In the genomic region with DNA sequence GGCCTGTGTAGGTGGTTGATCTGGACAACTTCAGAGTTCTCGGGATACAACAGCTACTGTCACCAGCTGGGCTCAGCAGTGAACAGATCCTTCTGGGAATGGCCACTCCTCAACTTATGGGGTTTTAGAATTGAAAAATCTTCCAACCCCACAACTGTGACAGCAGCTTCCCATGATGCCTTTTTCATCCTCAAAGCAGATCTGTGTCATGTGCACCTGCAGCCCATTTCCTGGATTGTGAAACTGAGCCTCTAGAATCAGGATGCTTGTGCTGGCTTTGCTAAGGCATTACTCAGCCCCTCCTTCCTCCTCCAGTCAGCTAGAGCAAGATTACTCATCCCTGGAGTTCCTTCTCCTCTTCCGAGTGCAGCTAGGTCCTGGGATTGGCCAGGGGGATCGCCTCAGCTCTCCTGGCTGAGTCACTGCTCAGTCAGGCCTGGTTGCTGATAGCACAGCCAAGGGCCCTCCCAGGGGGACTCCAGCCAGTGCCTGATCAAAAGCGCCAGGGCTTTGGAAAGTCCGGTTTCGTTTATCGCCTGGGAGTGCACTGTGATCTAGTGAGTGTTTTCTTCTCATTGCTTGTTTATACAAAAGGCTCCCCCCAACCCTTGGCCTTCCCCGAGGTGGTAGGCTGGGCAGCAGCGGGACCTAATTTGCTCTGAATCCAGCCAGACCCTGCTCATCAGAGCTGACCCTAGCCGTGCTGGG, we compare ENCODE assay signal across 1 cellular context.
TF ChIP-seq lines count a peak whose summit lies in the region.

No MANE protein-coding gene starts in this region.

TF ChIP-seq in HepG2, 621 proteins besides CTCF, POLR2A, EP300 and RAD21 (continued from another document and continues in another):
- TF ChIP-seq, protein P1, sequence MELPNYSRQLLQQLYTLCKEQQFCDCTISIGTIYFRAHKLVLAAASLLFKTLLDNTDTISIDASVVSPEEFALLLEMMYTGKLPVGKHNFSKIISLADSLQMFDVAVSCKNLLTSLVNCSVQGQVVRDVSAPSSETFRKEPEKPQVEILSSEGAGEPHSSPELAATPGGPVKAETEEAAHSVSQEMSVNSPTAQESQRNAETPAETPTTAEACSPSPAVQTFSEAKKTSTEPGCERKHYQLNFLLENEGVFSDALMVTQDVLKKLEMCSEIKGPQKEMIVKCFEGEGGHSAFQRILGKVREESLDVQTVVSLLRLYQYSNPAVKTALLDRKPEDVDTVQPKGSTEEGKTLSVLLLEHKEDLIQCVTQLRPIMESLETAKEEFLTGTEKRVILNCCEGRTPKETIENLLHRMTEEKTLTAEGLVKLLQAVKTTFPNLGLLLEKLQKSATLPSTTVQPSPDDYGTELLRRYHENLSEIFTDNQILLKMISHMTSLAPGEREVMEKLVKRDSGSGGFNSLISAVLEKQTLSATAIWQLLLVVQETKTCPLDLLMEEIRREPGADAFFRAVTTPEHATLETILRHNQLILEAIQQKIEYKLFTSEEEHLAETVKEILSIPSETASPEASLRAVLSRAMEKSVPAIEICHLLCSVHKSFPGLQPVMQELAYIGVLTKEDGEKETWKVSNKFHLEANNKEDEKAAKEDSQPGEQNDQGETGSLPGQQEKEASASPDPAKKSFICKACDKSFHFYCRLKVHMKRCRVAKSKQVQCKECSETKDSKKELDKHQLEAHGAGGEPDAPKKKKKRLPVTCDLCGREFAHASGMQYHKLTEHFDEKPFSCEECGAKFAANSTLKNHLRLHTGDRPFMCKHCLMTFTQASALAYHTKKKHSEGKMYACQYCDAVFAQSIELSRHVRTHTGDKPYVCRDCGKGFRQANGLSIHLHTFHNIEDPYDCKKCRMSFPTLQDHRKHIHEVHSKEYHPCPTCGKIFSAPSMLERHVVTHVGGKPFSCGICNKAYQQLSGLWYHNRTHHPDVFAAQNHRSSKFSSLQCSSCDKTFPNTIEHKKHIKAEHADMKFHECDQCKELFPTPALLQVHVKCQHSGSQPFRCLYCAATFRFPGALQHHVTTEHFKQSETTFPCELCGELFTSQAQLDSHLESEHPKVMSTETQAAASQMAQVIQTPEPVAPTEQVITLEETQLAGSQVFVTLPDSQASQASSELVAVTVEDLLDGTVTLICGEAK (IDR thresholded peaks at IDR 0.05) = no peak
- TF ChIP-seq, protein P1 (CRISPR knock-in tag; IDR thresholded peaks at IDR 0.05) = peak; percentile 57; the same call in 1 of the 2 replicates
- TF ChIP-seq SCMH1 (CRISPR knock-in tag; IDR thresholded peaks at IDR 0.05; ENCODE audit: borderline replicate concordance) = no peak
- no peak for TF ChIP-seq TP53 (CRISPR knock-in tag; conservative IDR thresholded peaks at IDR 0.05)
- TF ChIP-seq ZNF552 (CRISPR knock-in tag; IDR thresholded peaks at IDR 0.05; ENCODE audit: borderline replicate concordance) = no peak
- TF ChIP-seq ZNF766 (CRISPR knock-in tag; IDR thresholded peaks at IDR 0.05; ENCODE audit: borderline replicate concordance) = no peak
- TF ChIP-seq ZNF550 (CRISPR knock-in tag; IDR thresholded peaks at IDR 0.05; ENCODE audit: borderline replicate concordance) = no peak
- TF ChIP-seq, protein P2, sequence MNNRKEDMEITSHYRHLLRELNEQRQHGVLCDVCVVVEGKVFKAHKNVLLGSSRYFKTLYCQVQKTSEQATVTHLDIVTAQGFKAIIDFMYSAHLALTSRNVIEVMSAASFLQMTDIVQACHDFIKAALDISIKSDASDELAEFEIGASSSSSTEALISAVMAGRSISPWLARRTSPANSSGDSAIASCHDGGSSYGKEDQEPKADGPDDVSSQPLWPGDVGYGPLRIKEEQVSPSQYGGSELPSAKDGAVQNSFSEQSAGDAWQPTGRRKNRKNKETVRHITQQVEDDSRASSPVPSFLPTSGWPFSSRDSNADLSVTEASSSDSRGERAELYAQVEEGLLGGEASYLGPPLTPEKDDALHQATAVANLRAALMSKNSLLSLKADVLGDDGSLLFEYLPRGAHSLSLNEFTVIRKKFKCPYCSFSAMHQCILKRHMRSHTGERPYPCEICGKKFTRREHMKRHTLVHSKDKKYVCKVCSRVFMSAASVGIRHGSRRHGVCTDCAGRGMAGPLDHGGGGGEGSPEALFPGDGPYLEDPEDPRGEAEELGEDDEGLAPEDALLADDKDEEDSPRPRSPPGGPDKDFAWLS (CRISPR knock-in tag; IDR thresholded peaks at IDR 0.05; ENCODE audit: borderline replicate concordance) = no peak
- TF ChIP-seq ZNF501 (CRISPR knock-in tag; IDR thresholded peaks at IDR 0.05) = peak; percentile 72; the same call in 1 of the 2 replicates
- peak; percentile 60 to 72 for TF ChIP-seq MAFK (conservative IDR thresholded peaks at IDR 0.05 in 1 of 2, IDR thresholded peaks at IDR 0.05 in 1 of 2; ENCODE audit: low read length in 2 of 2)
- TF ChIP-seq FOXO1 (CRISPR knock-in tag; IDR thresholded peaks at IDR 0.05) = peak; percentile 52; the same call in 1 of the 2 replicates
- no peak for TF ChIP-seq ZNF678 (CRISPR knock-in tag; IDR thresholded peaks at IDR 0.05)
- 0 out of 2 replicates have a peak, but pooled peaks have one; percentile 38 for TF ChIP-seq ZNF792 (CRISPR knock-in tag; IDR thresholded peaks at IDR 0.05)
- no peak for TF ChIP-seq TCF12 (IDR thresholded peaks at IDR 0.05)
- no peak for TF ChIP-seq TCF12 (CRISPR knock-in tag; IDR thresholded peaks at IDR 0.05)
- no peak for TF ChIP-seq FOXM1 (CRISPR knock-in tag; IDR thresholded peaks at IDR 0.05)
- peak; percentile 9; the same call in 1 of the 2 replicates for TF ChIP-seq FOXJ3 (CRISPR knock-in tag; IDR thresholded peaks at IDR 0.05; ENCODE audit: borderline replicate concordance)
- TF ChIP-seq PRMT3 (CRISPR knock-in tag; IDR thresholded peaks at IDR 0.05; ENCODE audit: borderline replicate concordance, low read depth) = no peak
- no peak for TF ChIP-seq ZNF749 (CRISPR knock-in tag; IDR thresholded peaks at IDR 0.05; ENCODE audit: borderline replicate concordance)
- TF ChIP-seq, protein P3, sequence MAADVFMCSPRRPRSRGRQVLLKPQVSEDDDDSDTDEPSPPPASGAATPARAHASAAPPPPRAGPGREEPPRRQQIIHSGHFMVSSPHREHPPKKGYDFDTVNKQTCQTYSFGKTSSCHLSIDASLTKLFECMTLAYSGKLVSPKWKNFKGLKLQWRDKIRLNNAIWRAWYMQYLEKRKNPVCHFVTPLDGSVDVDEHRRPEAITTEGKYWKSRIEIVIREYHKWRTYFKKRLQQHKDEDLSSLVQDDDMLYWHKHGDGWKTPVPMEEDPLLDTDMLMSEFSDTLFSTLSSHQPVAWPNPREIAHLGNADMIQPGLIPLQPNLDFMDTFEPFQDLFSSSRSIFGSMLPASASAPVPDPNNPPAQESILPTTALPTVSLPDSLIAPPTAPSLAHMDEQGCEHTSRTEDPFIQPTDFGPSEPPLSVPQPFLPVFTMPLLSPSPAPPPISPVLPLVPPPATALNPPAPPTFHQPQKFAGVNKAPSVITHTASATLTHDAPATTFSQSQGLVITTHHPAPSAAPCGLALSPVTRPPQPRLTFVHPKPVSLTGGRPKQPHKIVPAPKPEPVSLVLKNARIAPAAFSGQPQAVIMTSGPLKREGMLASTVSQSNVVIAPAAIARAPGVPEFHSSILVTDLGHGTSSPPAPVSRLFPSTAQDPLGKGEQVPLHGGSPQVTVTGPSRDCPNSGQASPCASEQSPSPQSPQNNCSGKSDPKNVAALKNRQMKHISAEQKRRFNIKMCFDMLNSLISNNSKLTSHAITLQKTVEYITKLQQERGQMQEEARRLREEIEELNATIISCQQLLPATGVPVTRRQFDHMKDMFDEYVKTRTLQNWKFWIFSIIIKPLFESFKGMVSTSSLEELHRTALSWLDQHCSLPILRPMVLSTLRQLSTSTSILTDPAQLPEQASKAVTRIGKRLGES (CRISPR knock-in tag; IDR thresholded peaks at IDR 0.05; ENCODE audit: borderline replicate concordance) = no peak
- peak; percentile 73 for TF ChIP-seq NFYB (CRISPR knock-in tag; IDR thresholded peaks at IDR 0.05)
- TF ChIP-seq, protein P4, sequence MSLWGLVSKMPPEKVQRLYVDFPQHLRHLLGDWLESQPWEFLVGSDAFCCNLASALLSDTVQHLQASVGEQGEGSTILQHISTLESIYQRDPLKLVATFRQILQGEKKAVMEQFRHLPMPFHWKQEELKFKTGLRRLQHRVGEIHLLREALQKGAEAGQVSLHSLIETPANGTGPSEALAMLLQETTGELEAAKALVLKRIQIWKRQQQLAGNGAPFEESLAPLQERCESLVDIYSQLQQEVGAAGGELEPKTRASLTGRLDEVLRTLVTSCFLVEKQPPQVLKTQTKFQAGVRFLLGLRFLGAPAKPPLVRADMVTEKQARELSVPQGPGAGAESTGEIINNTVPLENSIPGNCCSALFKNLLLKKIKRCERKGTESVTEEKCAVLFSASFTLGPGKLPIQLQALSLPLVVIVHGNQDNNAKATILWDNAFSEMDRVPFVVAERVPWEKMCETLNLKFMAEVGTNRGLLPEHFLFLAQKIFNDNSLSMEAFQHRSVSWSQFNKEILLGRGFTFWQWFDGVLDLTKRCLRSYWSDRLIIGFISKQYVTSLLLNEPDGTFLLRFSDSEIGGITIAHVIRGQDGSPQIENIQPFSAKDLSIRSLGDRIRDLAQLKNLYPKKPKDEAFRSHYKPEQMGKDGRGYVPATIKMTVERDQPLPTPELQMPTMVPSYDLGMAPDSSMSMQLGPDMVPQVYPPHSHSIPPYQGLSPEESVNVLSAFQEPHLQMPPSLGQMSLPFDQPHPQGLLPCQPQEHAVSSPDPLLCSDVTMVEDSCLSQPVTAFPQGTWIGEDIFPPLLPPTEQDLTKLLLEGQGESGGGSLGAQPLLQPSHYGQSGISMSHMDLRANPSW (CRISPR knock-in tag; IDR thresholded peaks at IDR 0.05; ENCODE audit: borderline replicate concordance) = no peak
- TF ChIP-seq ZNF546 (CRISPR knock-in tag; conservative IDR thresholded peaks at IDR 0.05) = no peak
- TF ChIP-seq, protein P5, sequence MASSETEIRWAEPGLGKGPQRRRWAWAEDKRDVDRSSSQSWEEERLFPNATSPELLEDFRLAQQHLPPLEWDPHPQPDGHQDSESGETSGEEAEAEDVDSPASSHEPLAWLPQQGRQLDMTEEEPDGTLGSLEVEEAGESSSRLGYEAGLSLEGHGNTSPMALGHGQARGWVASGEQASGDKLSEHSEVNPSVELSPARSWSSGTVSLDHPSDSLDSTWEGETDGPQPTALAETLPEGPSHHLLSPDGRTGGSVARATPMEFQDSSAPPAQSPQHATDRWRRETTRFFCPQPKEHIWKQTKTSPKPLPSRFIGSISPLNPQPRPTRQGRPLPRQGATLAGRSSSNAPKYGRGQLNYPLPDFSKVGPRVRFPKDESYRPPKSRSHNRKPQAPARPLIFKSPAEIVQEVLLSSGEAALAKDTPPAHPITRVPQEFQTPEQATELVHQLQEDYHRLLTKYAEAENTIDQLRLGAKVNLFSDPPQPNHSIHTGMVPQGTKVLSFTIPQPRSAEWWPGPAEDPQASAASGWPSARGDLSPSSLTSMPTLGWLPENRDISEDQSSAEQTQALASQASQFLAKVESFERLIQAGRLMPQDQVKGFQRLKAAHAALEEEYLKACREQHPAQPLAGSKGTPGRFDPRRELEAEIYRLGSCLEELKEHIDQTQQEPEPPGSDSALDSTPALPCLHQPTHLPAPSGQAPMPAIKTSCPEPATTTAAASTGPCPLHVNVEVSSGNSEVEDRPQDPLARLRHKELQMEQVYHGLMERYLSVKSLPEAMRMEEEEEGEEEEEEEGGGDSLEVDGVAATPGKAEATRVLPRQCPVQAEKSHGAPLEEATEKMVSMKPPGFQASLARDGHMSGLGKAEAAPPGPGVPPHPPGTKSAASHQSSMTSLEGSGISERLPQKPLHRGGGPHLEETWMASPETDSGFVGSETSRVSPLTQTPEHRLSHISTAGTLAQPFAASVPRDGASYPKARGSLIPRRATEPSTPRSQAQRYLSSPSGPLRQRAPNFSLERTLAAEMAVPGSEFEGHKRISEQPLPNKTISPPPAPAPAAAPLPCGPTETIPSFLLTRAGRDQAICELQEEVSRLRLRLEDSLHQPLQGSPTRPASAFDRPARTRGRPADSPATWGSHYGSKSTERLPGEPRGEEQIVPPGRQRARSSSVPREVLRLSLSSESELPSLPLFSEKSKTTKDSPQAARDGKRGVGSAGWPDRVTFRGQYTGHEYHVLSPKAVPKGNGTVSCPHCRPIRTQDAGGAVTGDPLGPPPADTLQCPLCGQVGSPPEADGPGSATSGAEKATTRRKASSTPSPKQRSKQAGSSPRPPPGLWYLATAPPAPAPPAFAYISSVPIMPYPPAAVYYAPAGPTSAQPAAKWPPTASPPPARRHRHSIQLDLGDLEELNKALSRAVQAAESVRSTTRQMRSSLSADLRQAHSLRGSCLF (CRISPR knock-in tag; IDR thresholded peaks at IDR 0.05; ENCODE audit: borderline replicate concordance) = no peak
- TF ChIP-seq SKI (IDR thresholded peaks at IDR 0.05; ENCODE audit: partially characterized antibody) = peak; percentile 68
- no peak for TF ChIP-seq ZNF572 (CRISPR knock-in tag; IDR thresholded peaks at IDR 0.05)
